ENCODE assay signal across 8 cellular contexts in genomic region chr15:32717290-32718081, GRCh38. TPM values are rescaled to one million over a fixed set of nuclear protein-coding genes. Genes with fewer than 3 reads are reported as not detected.
DNase-seq lines count a peak whose midpoint lies in the region; ATAC-seq and TF ChIP-seq lines count a peak whose summit lies in the region.

Gene GREM1, plus strand, starts transcription at chr15:32718004. Its CDS starts 12,687 bp downstream, at chr15:32730691.

- H3K36me3 Mint-ChIP-seq in IgD-negative memory B cell, result no peaks in the 10 kb centered on the region
- H3K36me3 Mint-ChIP-seq in natural killer cell treated with Interleukin-12 subunit alpha and Interleukin-12 subunit beta and Interleukin-15 and Interleukin-18, amount 100 ng/mL, for 72 hours, result no peaks in the 10 kb centered on the region

- TF ChIP-seq CTCF in AG09309 (IDR thresholded peaks at IDR 0.05; ENCODE audit: control insufficient read depth, insufficient read depth, low read depth, low read length, missing control alignments) (no peak), GM13976 (IDR thresholded peaks at IDR 0.05; ENCODE audit: borderline replicate concordance, control extremely low read depth, extremely low read depth, insufficient read depth, missing control alignments) (no peak)

- in situ Hi-C loops in GM13976 (cut with MboI; ENCODE audit: low sequenced_read_pairs, unreplicated experiment), result no loop called here

- H3K4me3 ChIP-seq in AG09309 (ENCODE audit: control insufficient read depth, low read depth, low read length), result peak within 1 kb of the TSS; percentile 83

- no peak for DNase-seq in AG09309 (ENCODE audit: low read depth)
- no peak for DNase-seq in natural killer cell treated with Interleukin-12 subunit alpha and Interleukin-12 subunit beta and Interleukin-15 and Interleukin-18, amount 100 ng/mL, for 72 hours (ENCODE audit: low spot score)
- no peak for DNase-seq in NCI-H510A (lab: John Stamatoyannopoulos, UW)
- no peak for DNase-seq in epidermal melanocyte (ENCODE audit: insufficient read length, low spot score)
- no peak for DNase-seq in GM13976 (ENCODE audit: low spot score)
- no peak for DNase-seq in GDM1 (lab: John Stamatoyannopoulos, UW)

- peaks cover 0 to under 1% (median 0%) of the 10 kb centered on the region in 3 donors for H3K9me3 Mint-ChIP-seq in IgD-negative memory B cell
- no peaks in the 10 kb centered on the region for H3K9me3 Mint-ChIP-seq in natural killer cell treated with Interleukin-12 subunit alpha and Interleukin-12 subunit beta and Interleukin-15 and Interleukin-18, amount 100 ng/mL, for 72 hours

- H3K4me3 Mint-ChIP-seq in IgD-negative memory B cell, result peak within 1 kb of the TSS; percentile 56 to 89 (median 71)
- peak within 1 kb of the TSS; percentile 47 for H3K4me3 Mint-ChIP-seq in natural killer cell treated with Interleukin-12 subunit alpha and Interleukin-12 subunit beta and Interleukin-15 and Interleukin-18, amount 100 ng/mL, for 72 hours

- peaks cover 46% of the 10 kb centered on the region for H3K27me3 Mint-ChIP-seq in IgD-negative memory B cell
- peaks cover 49 to 73% of the 10 kb centered on the region in 2 donors for H3K27me3 Mint-ChIP-seq in natural killer cell treated with Interleukin-12 subunit alpha and Interleukin-12 subunit beta and Interleukin-15 and Interleukin-18, amount 100 ng/mL, for 72 hours

- ATAC-seq in esophagus mucosa, result peak; percentile 15
- no peak for ATAC-seq in natural killer cell treated with Interleukin-12 subunit alpha and Interleukin-12 subunit beta and Interleukin-15 and Interleukin-18, amount 100 ng/mL, for 72 hours

- peak within 1 kb of the TSS in 2 of 3 donors; percentile 4 to 48 for H3K27ac Mint-ChIP-seq in IgD-negative memory B cell
- H3K27ac Mint-ChIP-seq in natural killer cell treated with Interleukin-12 subunit alpha and Interleukin-12 subunit beta and Interleukin-15 and Interleukin-18, amount 100 ng/mL, for 72 hours, result no peak within 1 kb of the TSS

- H3K4me1 Mint-ChIP-seq in IgD-negative memory B cell, result peaks cover 13 to 16% (median 16%) of the 10 kb centered on the region in 3 donors
- H3K4me1 Mint-ChIP-seq in natural killer cell treated with Interleukin-12 subunit alpha and Interleukin-12 subunit beta and Interleukin-15 and Interleukin-18, amount 100 ng/mL, for 72 hours (ENCODE audit: low read depth in 2 of 2), result peaks cover 9 to 16% of the 10 kb centered on the region in 2 donors

RNA-seq across cellular contexts. Expression of gene GREM1, which starts in this region (rescaled TPM):
- not detected for polyA plus RNA-seq in IgD-negative memory B cell
- total RNA-seq in esophagus mucosa, result 9.2 TPM
- total RNA-seq in natural killer cell treated with Interleukin-12 subunit alpha and Interleukin-12 subunit beta and Interleukin-15 and Interleukin-18, amount 100 ng/mL, for 72 hours, result under 1 TPM in 1 of 2 donors, not detected in 1; 0.03 TPM

Comparison
In these comparisons a context has a peak if more than half of its experiments do, and no peak if none do; other contexts are left out.
1. H3K27ac Mint-ChIP-seq: peak in IgD-negative memory B cell (2 of 3); none in natural killer cell treated with Interleukin-12 subunit alpha and Interleukin-12 subunit beta and Interleukin-15 and Interleukin-18, amount 100 ng/mL, for 72 hours (0 of 2).